Comparison of ENCODE assay signal across 1 cellular context in the genomic region with DNA sequence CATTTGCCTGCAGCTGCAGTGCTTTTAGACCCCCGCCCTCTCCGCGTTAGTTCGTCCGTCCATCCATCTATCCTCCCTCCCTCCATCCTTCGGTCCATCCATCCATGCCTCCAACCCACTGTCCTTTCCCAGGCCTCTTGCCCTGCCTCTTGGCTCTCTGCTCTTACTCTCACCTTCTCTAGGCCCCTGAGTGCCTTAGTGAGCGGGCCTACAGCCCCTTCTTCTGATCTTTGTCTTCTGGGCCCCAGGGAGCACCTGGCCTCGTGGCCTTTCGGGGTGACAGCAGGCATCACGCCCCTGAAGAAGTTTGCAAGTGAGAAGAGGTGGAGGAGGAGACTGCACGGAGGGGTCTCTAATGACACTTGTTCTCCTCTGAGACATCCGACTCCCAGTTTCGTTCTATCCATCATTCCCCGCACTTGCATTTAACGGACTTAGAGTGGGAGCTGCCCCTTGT.
TF ChIP-seq lines count a peak whose summit lies in the region.

No MANE protein-coding gene starts in this region.

TF ChIP-seq in HEK293T, 16 proteins besides CTCF, POLR2A, EP300 and RAD21 (continued from another document):
- no peak; the same call in 1 of the 2 replicates for TF ChIP-seq L3MBTL2 (conservative IDR thresholded peaks at IDR 0.05)
